25 cellular contexts compared by ENCODE assay signal in the genomic region with DNA sequence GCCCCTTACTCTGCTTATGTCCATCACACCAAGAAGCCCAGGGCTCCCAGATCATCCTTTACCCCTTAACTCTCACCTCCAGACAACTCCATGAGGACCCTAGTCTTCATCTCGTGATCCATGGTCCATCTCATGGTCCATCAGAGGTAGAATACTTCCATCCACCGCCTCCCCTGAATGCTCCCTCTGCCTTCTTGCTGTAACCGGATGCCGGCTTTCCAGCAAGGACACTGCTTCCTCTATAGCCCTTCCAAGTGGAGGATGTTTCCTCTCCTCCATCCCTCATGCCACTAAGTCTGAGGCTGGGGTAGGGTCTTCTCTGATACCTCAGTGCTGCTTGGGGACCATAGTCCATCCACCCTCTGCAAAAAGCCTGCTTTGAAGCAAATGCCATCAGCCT.
"Had no signal": no experiment of that assay in that cellular context is flagged by ENCODE, and none has a peak within 500 bp of the region (broad histone marks: within the 10 kb centered on the region; RNA-seq: fewer than 3 reads in every experiment).

No MANE protein-coding gene starts in this region.

- H3K4me2 ChIP-seq: KMS-11 had no signal

- ATAC-seq: activated CD8-positive, alpha-beta memory T cell treated with anti-CD3 and anti-CD28 coated beads, Interleukin-2, amount 10 ng/mL, durations not matched to agents 7 days and 5 days; activated naive CD4-positive, alpha-beta T cell treated with anti-CD3 and anti-CD28 coated beads, Interleukin-2, amount 50 U/mL, for 72 hours; activated naive CD8-positive, alpha-beta T cell treated with anti-CD3 and anti-CD28 coated beads, Interleukin-2, amount 50 U/mL, for 24 hours; Panc1 had no signal

- DNase-seq: activated B cell treated with CpG ODN at 0.5 μM for 24 hours; activated CD4-positive, alpha-beta T cell treated with anti-CD3 and anti-CD28 coated beads for 1 hour; activated CD4-positive, alpha-beta T cell treated with anti-CD3 and anti-CD28 coated beads, Interleukin-2, amount 10 ng/mL, durations not matched to agents 24 days and 14 days; activated CD4-positive, alpha-beta T cell treated with anti-CD3 and anti-CD28 coated beads, Interleukin-2, amount 50 U/mL, for 48 hours; activated effector memory CD4-positive, alpha-beta T cell treated with anti-CD3 and anti-CD28 coated beads, Interleukin-2, amount 50 U/mL, for 16 hours; activated naive CD4-positive, alpha-beta T cell treated with Interleukin-2 at 50 U/mL for 16 hours; activated naive CD8-positive, alpha-beta T cell treated with anti-CD3 and anti-CD28 coated beads, Interleukin-2, amount 50 U/mL, for 24 hours; activated T-cell treated with anti-CD3 and anti-CD28 coated beads, Interleukin-2, amount 50 U/mL, for 24 hours; amygdala; MV-4-11; NCI-H1092 treated with DMSO at 0.1 percent for 48 hours; NCI-H1417 treated with DMSO at 0.1 percent for 48 hours; NCI-H1694; NCI-H2029; NCI-H2107; NCI-H2171 treated with DMSO at 0.1 percent for 48 hours; NCI-H526; NCI-H82; RPMI8226 had no signal

- H3K9ac ChIP-seq: KMS-11 had no signal

- H3K27ac ChIP-seq: KMS-11 had no signal

- H3K36me3 ChIP-seq: MG63 had no signal

- H3K27me3 Mint-ChIP-seq: activated B cell treated with CpG ODN at 0.5 μM for 24 hours; activated T-cell treated with anti-CD3 and anti-CD28 coated beads, Interleukin-2, amount 50 U/mL, for 24 hours had no signal

- H3K36me3 Mint-ChIP-seq: activated CD8-positive, alpha-beta memory T cell treated with anti-CD3 and anti-CD28 coated beads, Interleukin-2, amount 10 ng/mL, durations not matched to agents 7 days and 5 days; activated naive CD4-positive, alpha-beta T cell treated with anti-CD3 and anti-CD28 coated beads, Interleukin-2, amount 50 U/mL, for 72 hours had no signal

- H3K27me3 ChIP-seq: MG63 had no signal

- H3K4me1 Mint-ChIP-seq: activated CD4-positive, alpha-beta T cell treated with anti-CD3 and anti-CD28 coated beads, Interleukin-2, amount 10 ng/mL, durations not matched to agents 24 days and 14 days; activated CD8-positive, alpha-beta memory T cell treated with anti-CD3 and anti-CD28 coated beads, Interleukin-2, amount 10 ng/mL, durations not matched to agents 7 days and 5 days; activated naive CD8-positive, alpha-beta T cell treated with anti-CD3 and anti-CD28 coated beads, Interleukin-2, amount 50 U/mL, for 24 hours had no signal

- H3K9me3 Mint-ChIP-seq: activated B cell treated with CpG ODN at 0.5 μM for 24 hours; activated CD4-positive, alpha-beta T cell treated with anti-CD3 and anti-CD28 coated beads, Interleukin-2, amount 10 ng/mL, durations not matched to agents 24 days and 14 days; activated naive CD4-positive, alpha-beta T cell treated with anti-CD3 and anti-CD28 coated beads, Interleukin-2, amount 50 U/mL, for 72 hours; activated naive CD8-positive, alpha-beta T cell treated with anti-CD3 and anti-CD28 coated beads, Interleukin-2, amount 50 U/mL, for 24 hours; activated T-cell treated with anti-CD3 and anti-CD28 coated beads, Interleukin-2, amount 50 U/mL, for 24 hours; T-helper 1 cell treated with Interleukin-12 subunit alpha and Interleukin-12 subunit beta and Interleukin-4 antibody, amounts not matched to agents 30 μg/mL and 1 μg/mL, for 36 hours had no signal

- H3K4me3 ChIP-seq: MG63 had no signal

- H3K27ac Mint-ChIP-seq: activated B cell treated with CpG ODN at 0.5 μM for 24 hours; activated CD4-positive, alpha-beta T cell treated with anti-CD3 and anti-CD28 coated beads, Interleukin-2, amount 10 ng/mL, durations not matched to agents 24 days and 14 days; activated CD8-positive, alpha-beta memory T cell treated with anti-CD3 and anti-CD28 coated beads, Interleukin-2, amount 10 ng/mL, durations not matched to agents 7 days and 5 days; activated naive CD4-positive, alpha-beta T cell treated with anti-CD3 and anti-CD28 coated beads, Interleukin-2, amount 50 U/mL, for 72 hours; activated naive CD8-positive, alpha-beta T cell treated with anti-CD3 and anti-CD28 coated beads, Interleukin-2, amount 50 U/mL, for 24 hours; activated T-cell treated with anti-CD3 and anti-CD28 coated beads, Interleukin-2, amount 50 U/mL, for 24 hours; T-helper 1 cell treated with Interleukin-12 subunit alpha and Interleukin-12 subunit beta and Interleukin-4 antibody, amounts not matched to agents 30 μg/mL and 1 μg/mL, for 36 hours had no signal

- H3K4me3 Mint-ChIP-seq: activated B cell treated with CpG ODN at 0.5 μM for 24 hours; activated CD4-positive, alpha-beta T cell treated with anti-CD3 and anti-CD28 coated beads, Interleukin-2, amount 10 ng/mL, durations not matched to agents 24 days and 14 days; activated CD8-positive, alpha-beta memory T cell treated with anti-CD3 and anti-CD28 coated beads, Interleukin-2, amount 10 ng/mL, durations not matched to agents 7 days and 5 days; activated naive CD8-positive, alpha-beta T cell treated with anti-CD3 and anti-CD28 coated beads, Interleukin-2, amount 50 U/mL, for 24 hours; activated T-cell treated with anti-CD3 and anti-CD28 coated beads, Interleukin-2, amount 50 U/mL, for 24 hours; T-helper 1 cell treated with Interleukin-12 subunit alpha and Interleukin-12 subunit beta and Interleukin-4 antibody, amounts not matched to agents 30 μg/mL and 1 μg/mL, for 36 hours had no signal
